1 cellular context compared by ENCODE assay signal in genomic region chr2:11177871-11178598, GRCh38.
TF ChIP-seq lines count a peak whose summit lies in the region.

No MANE protein-coding gene starts in this region.

TF ChIP-seq in IMR-90, 13 proteins besides CTCF, POLR2A, EP300 and RAD21 (continued from another document):
- TF ChIP-seq RFX5 (IDR thresholded peaks at IDR 0.05; ENCODE audit: low read depth, low read length) (no peak), FOS (IDR thresholded peaks at IDR 0.05; ENCODE audit: low read depth, low read length) (no peak), BHLHE40 (IDR thresholded peaks at IDR 0.05; ENCODE audit: low read depth, low read length) (no peak), SMC3 (IDR thresholded peaks at IDR 0.05; ENCODE audit: low read depth, low read length) (no peak), MAZ (IDR thresholded peaks at IDR 0.05; ENCODE audit: borderline replicate concordance, low read depth, low read length) (no peak), RCOR1 (IDR thresholded peaks at IDR 0.05; ENCODE audit: insufficient replicate concordance, low read length) (no peak), ELK1 (IDR thresholded peaks at IDR 0.05; ENCODE audit: borderline replicate concordance, low read depth, low read length) (no peak), USF2 (IDR thresholded peaks at IDR 0.05; ENCODE audit: low read depth, low read length) (no peak), CEBPB (IDR thresholded peaks at IDR 0.05; ENCODE audit: low read depth, low read length) (no peak), NFE2L2 (IDR thresholded peaks at IDR 0.05; ENCODE audit: low read depth, low read length) (no peak)
